In genomic region chr13:36297600-36298338, GRCh38 we compare ENCODE assay signal across 9 cellular contexts. TPM values are rescaled to one million over a fixed set of nuclear protein-coding genes. Genes with fewer than 3 reads are reported as not detected.
DNase-seq lines count a peak whose midpoint lies in the region; ATAC-seq and TF ChIP-seq lines count a peak whose summit lies in the region.
"Had no signal": no experiment of that assay in that cellular context is flagged by ENCODE, and none has a peak within 500 bp of the region (broad histone marks: within the 10 kb centered on the region; RNA-seq: fewer than 3 reads in every experiment).

CCDC169 (minus strand) TSS chr13:36297814; CDS start chr13:36297719, 95 bp downstream.

- H2AFZ ChIP-seq in trophoblast cell (ENCODE audit: insufficient read depth, low read length, poor library complexity), result peak within 1 kb of the TSS; percentile 78

- H4K91ac ChIP-seq in trophoblast cell (ENCODE audit: low read depth, low read length), result peak within 1 kb of the TSS; percentile 85

- intact Hi-C loops in heart left ventricle (cut with DNase I) (loop anchor here in 1 of 10 donors (5.0 kb wide), 1 partner anchor 50 kb away; the partner anchor contains the start of gene SPART), transverse colon (cut with DNase I; ENCODE audit: low total_unique reads) (no loop called here)

- H3K4me3 ChIP-seq in adipocyte (ENCODE audit: low read length) (peak within 1 kb of the TSS; percentile 94), heart left ventricle (peak within 1 kb of the TSS; percentile 24 to 72 (median 60)), trophoblast cell (ENCODE audit: low read depth, low read length) (peak within 1 kb of the TSS; percentile 56), transverse colon (peak within 1 kb of the TSS; percentile 20 to 66 (median 49))
- H3K4me3 ChIP-seq: BLaER1 treated with 17β-estradiol and CSF1 and Interleukin-3, amounts not matched to agents 10 nM and 100 nM had no signal

- no peak within 1 kb of the TSS for H3K23ac ChIP-seq in trophoblast cell (ENCODE audit: low read length)

- no peaks in the 10 kb centered on the region for H3K27me3 ChIP-seq in adipocyte (replicated peaks; ENCODE audit: control insufficient read depth, insufficient read depth, low read length)
- no peaks in the 10 kb centered on the region for H3K27me3 ChIP-seq in heart left ventricle
- no peaks in the 10 kb centered on the region for H3K27me3 ChIP-seq in trophoblast cell (ENCODE audit: insufficient read depth, low read length)
- H3K27me3 ChIP-seq in transverse colon, result peaks cover 11% of the 10 kb centered on the region
- H3K27me3 ChIP-seq: BLaER1 treated with 17β-estradiol and CSF1 and Interleukin-3, amounts not matched to agents 10 nM and 100 nM had no signal

- ATAC-seq in heart left ventricle, result peak; percentile 50 to 95 (median 94)

- H3K9me3 ChIP-seq in adipocyte (ENCODE audit: control insufficient read depth, low read length) (no peaks in the 10 kb centered on the region), heart left ventricle (no peaks in the 10 kb centered on the region), trophoblast cell (ENCODE audit: insufficient read depth, low read depth, low read length) (no peaks in the 10 kb centered on the region), transverse colon (no peaks in the 10 kb centered on the region)

- peak within 1 kb of the TSS; percentile 83 for H4K8ac ChIP-seq in trophoblast cell (ENCODE audit: low read depth, low read length)

- no peak for TF ChIP-seq EP300 in transverse colon (IDR thresholded peaks at IDR 0.05; ENCODE audit: low read depth)

- H3K36me3 ChIP-seq in adipocyte (ENCODE audit: control insufficient read depth, insufficient read depth, low read length, severe bottlenecking), result peaks cover 17% of the 10 kb centered on the region
- peaks cover 0 to 16% (median 3%) of the 10 kb centered on the region in 9 donors for H3K36me3 ChIP-seq in heart left ventricle
- peaks cover 0 to 1% of the 10 kb centered on the region in 2 experiments for H3K36me3 ChIP-seq in trophoblast cell (ENCODE audit: control insufficient read depth in 1 of 2, insufficient read depth in 2 of 2, low read length in 2 of 2)
- H3K36me3 ChIP-seq in transverse colon, result no peaks in the 10 kb centered on the region
- H3K36me3 ChIP-seq: BLaER1 treated with 17β-estradiol and CSF1 and Interleukin-3, amounts not matched to agents 10 nM and 100 nM had no signal

- peak within 1 kb of the TSS; percentile 76 for H3K4ac ChIP-seq in trophoblast cell (ENCODE audit: low read depth, low read length)

- H3K14ac ChIP-seq in trophoblast cell (ENCODE audit: low read length), result peak within 1 kb of the TSS; percentile 80

- peak within 1 kb of the TSS; percentile 86 for H2BK5ac ChIP-seq in trophoblast cell (ENCODE audit: low read depth, low read length, poor library complexity)

- H2BK12ac ChIP-seq in trophoblast cell (ENCODE audit: low read length), result peak within 1 kb of the TSS; percentile 59

- H3K18ac ChIP-seq in trophoblast cell (ENCODE audit: low read length), result peak within 1 kb of the TSS; percentile 88

- peak within 1 kb of the TSS; percentile 40 for H4K12ac ChIP-seq in trophoblast cell (ENCODE audit: low read depth, low read length)

- H3K27ac ChIP-seq in heart left ventricle, result peak within 1 kb of the TSS in 8 of 12 donors; percentile 2 to 85 (median 30)
- H3K27ac ChIP-seq in trophoblast cell (ENCODE audit: low read depth, low read length), result peak within 1 kb of the TSS; percentile 80
- peak within 1 kb of the TSS; percentile 65 to 81 (median 73) for H3K27ac ChIP-seq in transverse colon
- H3K27ac ChIP-seq: BLaER1 treated with 17β-estradiol and CSF1 and Interleukin-3, amounts not matched to agents 10 nM and 100 nM had no signal

- TF ChIP-seq CTCF in heart left ventricle (IDR thresholded peaks at IDR 0.05), result no peak
- no peak for TF ChIP-seq CTCF in transverse colon (IDR thresholded peaks at IDR 0.05)

- in situ Hi-C loops in transverse colon (cut with MboI; ENCODE audit: low pct_ligation_motif_present in 1 of 4, low pct_unique_long_range_greater_than_20kb in 1 of 4, low sequenced_read_pairs in 3 of 4), result loop anchor here in 1 of 4 donors (25.0 kb wide), 1 partner anchor 440 kb away; no protein-coding TSS in a partner anchor

- DNase-seq in NCI-H2081 (lab: John Stamatoyannopoulos, UW) (peak; percentile 57 to 60), NCI-H2081 treated with DMSO at 0.1 percent for 48 hours (lab: John Stamatoyannopoulos, UW) (no peak), HT1080 (ENCODE audit: low read depth) (peak; percentile 60), T-helper 1 cell (peak; percentile 6 to 65 (median 46)), adipocyte (ENCODE audit: low read depth) (peak; percentile 93), heart left ventricle (peak; percentile 61 to 87 (median 73)), trophoblast cell (peak; percentile 59 to 87), transverse colon (peak; percentile 73)

- peaks cover 18% of the 10 kb centered on the region for H3K4me1 ChIP-seq in adipocyte (ENCODE audit: control insufficient read depth, insufficient read depth, low read length)
- H3K4me1 ChIP-seq in heart left ventricle, result peaks cover 0 to 16% (median 8%) of the 10 kb centered on the region in 12 donors
- peaks cover 9 to 12% of the 10 kb centered on the region in 2 experiments for H3K4me1 ChIP-seq in trophoblast cell (ENCODE audit: control insufficient read depth in 1 of 2, insufficient read depth in 2 of 2, low read length in 2 of 2)
- peaks cover 0 to 16% (median 3%) of the 10 kb centered on the region in 4 donors for H3K4me1 ChIP-seq in transverse colon
- H3K4me1 ChIP-seq: BLaER1 treated with 17β-estradiol and CSF1 and Interleukin-3, amounts not matched to agents 10 nM and 100 nM had no signal

- peak within 1 kb of the TSS; percentile 75 for H2BK120ac ChIP-seq in trophoblast cell (ENCODE audit: insufficient read depth, low read length, poor library complexity)

- TF ChIP-seq POLR2A in heart left ventricle (IDR thresholded peaks at IDR 0.05) (no peak), transverse colon (IDR thresholded peaks at IDR 0.05) (no peak)

- H2AK5ac ChIP-seq in trophoblast cell (ENCODE audit: low read length), result peak within 1 kb of the TSS; percentile 83

- peaks cover 14% of the 10 kb centered on the region for H3K79me1 ChIP-seq in trophoblast cell (ENCODE audit: low read length)

- peak within 1 kb of the TSS; percentile 90 for H3K9ac ChIP-seq in adipocyte (ENCODE audit: low read length)
- H3K9ac ChIP-seq in trophoblast cell (ENCODE audit: low read length), result peak within 1 kb of the TSS; percentile 4
- H3K9ac ChIP-seq: BLaER1 treated with 17β-estradiol and CSF1 and Interleukin-3, amounts not matched to agents 10 nM and 100 nM had no signal

- H3K79me2 ChIP-seq in trophoblast cell (ENCODE audit: control insufficient read depth, insufficient read depth, low read length, poor library complexity), result peaks cover 3% of the 10 kb centered on the region

- 0 to 1% (median 1%) methylated on average over 22 to 43 of the region's 43 CpGs for WGBS in heart left ventricle, 4 donors
- no CpG with 5 or more reads among the region's 43 CpGs for WGBS in trophoblast cell (ENCODE audit: extremely low coverage, insufficient coverage, insufficient read length)
- WGBS in transverse colon (ENCODE audit: low coverage in 1 of 2), 2 donors, result 0 to 14% methylated on average over 3 to 27 of the region's 43 CpGs

- H3K4me2 ChIP-seq in trophoblast cell (ENCODE audit: low read length), result peak within 1 kb of the TSS; percentile 60
- H3K4me2 ChIP-seq: BLaER1 treated with 17β-estradiol and CSF1 and Interleukin-3, amounts not matched to agents 10 nM and 100 nM had no signal

RNA-seq across cellular contexts. Expression of gene CCDC169, which starts in this region (rescaled TPM):
- total RNA-seq in HT1080 (2014; rRNA removed; shearing (Covaris generic)), result 2.0 and 2.3 TPM in 2 replicates
- polyA plus RNA-seq in HT1080 (2015; cell fraction: cytosol; rRNA removed), result 3.6 and 4.3 TPM in 2 replicates
- polyA plus RNA-seq in HT1080 (2015; cell fraction: nucleus; rRNA removed), result 2.2 and 2.6 TPM in 2 replicates
- 1 to 10 TPM in 7 of 9 donors, under 1 TPM in 2; 0.20 to 5.7 (median 1.4) TPM for total RNA-seq in heart left ventricle
- polyA plus RNA-seq in heart left ventricle, result under 1 TPM; 0.30 to 0.65 TPM
- polyA plus RNA-seq in trophoblast cell (2013), result 2.9 and 3.9 TPM in 2 replicates
- under 1 TPM in 2 of 4 donors, not detected in 2; 0.48 to 0.55 TPM for total RNA-seq in transverse colon

Comparison
In these comparisons a context has a peak if more than half of its experiments do, and no peak if none do; other contexts are left out.
1. Peak in DNase-seq, H3K4me3 ChIP-seq and H3K27ac ChIP-seq in transverse colon; RNA of the gene not detected or under 1 TPM.